ENCODE assay signal across 23 cellular contexts in genomic region chr20:35292504-35293285, GRCh38. TPM values are rescaled to one million over a fixed set of nuclear protein-coding genes. Genes with fewer than 3 reads are reported as not detected.
DNase-seq lines count a peak whose midpoint lies in the region; ATAC-seq, FAIRE-seq and TF ChIP-seq lines count a peak whose summit lies in the region.
"Had no signal": no experiment of that assay in that cellular context is flagged by ENCODE, and none has a peak within 500 bp of the region (broad histone marks: within the 10 kb centered on the region; RNA-seq: fewer than 3 reads in every experiment).

No MANE protein-coding gene starts in this region.

- H3K4me3 ChIP-seq in H7 (ENCODE audit: insufficient read depth, low read depth, low read length) (no peak overlapping the region), H1 (ENCODE audit: extremely low read depth in 1 of 4, insufficient read depth in 2 of 4, low read depth in 3 of 4, low read length in 4 of 4) (no peak overlapping the region), keratinocyte (ENCODE audit: control insufficient read depth in 2 of 3, extremely low read depth in 1 of 3, insufficient read depth in 2 of 3, low read depth in 1 of 3, low read length in 3 of 3) (peak overlapping the region in 2 of 3 experiments; percentile 12 to 28)
- H3K4me3 ChIP-seq: BLaER1 treated with 17β-estradiol and CSF1 and Interleukin-3, amounts not matched to agents 10 nM and 100 nM; GM12878; SJSA1 had no signal

- no peak overlapping the region for H2BK15ac ChIP-seq in H1 (ENCODE audit: low read length)

- peak overlapping the region; percentile 28 for H3K27ac Mint-ChIP-seq in stimulated activated naive B cell treated with anti-CD40 and anti-IgM and Interleukin-4, amounts not matched to agents 10 μg/mL and 1 μg/mL and 100 μg/mL, for 72 hours
- H3K27ac Mint-ChIP-seq in natural killer cell treated with Interleukin-12 subunit alpha and Interleukin-12 subunit beta and Interleukin-15 and Interleukin-18, amount 100 ng/mL, for 72 hours: no peak overlapping the region
- H3K27ac Mint-ChIP-seq: CD8-positive, alpha-beta T cell; HFFc6 had no signal

- TF ChIP-seq EP300 in H1 (IDR thresholded peaks at IDR 0.05; ENCODE audit: borderline replicate concordance in 1 of 2, low read depth in 2 of 2, low read length in 2 of 2): no peak

- FAIRE-seq in H1 (lab: Jason Lieb, UNC) (no peak), keratinocyte (lab: Jason Lieb, UNC) (no peak)
- FAIRE-seq: GM12878, GM18507 had no signal

- H3K4me1 ChIP-seq in H1 (replicated peaks in 1 of 4; ENCODE audit: control insufficient read depth in 3 of 4, insufficient read depth in 4 of 4, low read length in 3 of 4): no peaks in the 10 kb centered on the region; a peak in 2 of 7 replicates
- H3K4me1 ChIP-seq in keratinocyte (ENCODE audit: control insufficient read depth, extremely low read depth, insufficient read depth, low read length): peaks cover 27% of the 10 kb centered on the region
- H3K4me1 ChIP-seq: SJSA1 had no signal

- no peak overlapping the region for H3K56ac ChIP-seq in H1 (replicated peaks; ENCODE audit: insufficient read length, low read depth, low read length)

- peak overlapping the region; percentile 92 for H4K8ac ChIP-seq in H1 (ENCODE audit: extremely low read depth, insufficient read depth, low read length)

- no peak overlapping the region for H3K23ac ChIP-seq in H1 (ENCODE audit: insufficient read length)

- H3K4ac ChIP-seq in H1 (replicated peaks; ENCODE audit: insufficient read length, low read depth, low read length): no peak overlapping the region

- no peak overlapping the region for H4K5ac ChIP-seq in H1 (ENCODE audit: insufficient read length, low read depth, low read length)

- CTCF ChIA-PET in H1 (lab: Charles Lee; ENCODE audit: partially characterized antibody): interaction anchor here (0.5 to 11.5 kb wide), 3 partner anchors 14 to 85 kb away, joined by 3 to 130 read pairs (median 4); no protein-coding TSS in a partner anchor

- H3K27me3 Mint-ChIP-seq in stimulated activated naive B cell treated with anti-CD40 and anti-IgM and Interleukin-4, amounts not matched to agents 10 μg/mL and 1 μg/mL and 100 μg/mL, for 72 hours: peaks cover 30 to 42% of the 10 kb centered on the region in 2 donors
- peaks cover 0 to 2% of the 10 kb centered on the region in 2 donors for H3K27me3 Mint-ChIP-seq in natural killer cell treated with Interleukin-12 subunit alpha and Interleukin-12 subunit beta and Interleukin-15 and Interleukin-18, amount 100 ng/mL, for 72 hours

- H3K79me1 ChIP-seq in H1 (ENCODE audit: low read depth, low read length): no peaks in the 10 kb centered on the region

- H3K4me1 Mint-ChIP-seq in stimulated activated naive B cell treated with anti-CD40 and anti-IgM and Interleukin-4, amounts not matched to agents 10 μg/mL and 1 μg/mL and 100 μg/mL, for 72 hours: no peaks in the 10 kb centered on the region
- H3K4me1 Mint-ChIP-seq in natural killer cell treated with Interleukin-12 subunit alpha and Interleukin-12 subunit beta and Interleukin-15 and Interleukin-18, amount 100 ng/mL, for 72 hours (ENCODE audit: low read depth in 2 of 2): peaks cover 6 to 12% of the 10 kb centered on the region in 2 donors

- H2BK12ac ChIP-seq in H1 (ENCODE audit: low read depth, low read length): no peak overlapping the region

- no peak for TF ChIP-seq CTCF in H1 (IDR thresholded peaks at IDR 0.05; ENCODE audit: control extremely low read depth in 1 of 3, insufficient read depth in 1 of 3, low read depth in 1 of 3, low read length in 3 of 3)
- no peak for TF ChIP-seq CTCF in keratinocyte (optimal IDR thresholded peaks at IDR 0.05 in 1 of 3, IDR thresholded peaks at IDR 0.05 in 1 of 3, conservative IDR thresholded peaks at IDR 0.05 in 1 of 3; ENCODE audit: extremely low read depth in 1 of 3, insufficient read depth in 2 of 3, low read length in 3 of 3)
- no peak for TF ChIP-seq CTCF in GM13977 (IDR thresholded peaks at IDR 0.05; ENCODE audit: extremely low read depth, insufficient read depth, missing control alignments)

- no peak overlapping the region for H2BK5ac ChIP-seq in H1 (ENCODE audit: low read depth, low read length)

- no peaks in the 10 kb centered on the region for H3K23me2 ChIP-seq in H1 (ENCODE audit: low read depth, low read length)

- no peak for TF ChIP-seq RAD21 in H1 (IDR thresholded peaks at IDR 0.05 in 1 of 2, conservative IDR thresholded peaks at IDR 0.05 in 1 of 2; ENCODE audit: low read depth in 2 of 2, low read length in 2 of 2)

- H3K9me1 ChIP-seq in keratinocyte (ENCODE audit: control insufficient read depth, extremely low read depth, insufficient read depth, low read length): no peaks in the 10 kb centered on the region

- no peaks in the 10 kb centered on the region for H3K36me3 Mint-ChIP-seq in stimulated activated naive B cell treated with anti-CD40 and anti-IgM and Interleukin-4, amounts not matched to agents 10 μg/mL and 1 μg/mL and 100 μg/mL, for 72 hours
- no peaks in the 10 kb centered on the region for H3K36me3 Mint-ChIP-seq in natural killer cell treated with Interleukin-12 subunit alpha and Interleukin-12 subunit beta and Interleukin-15 and Interleukin-18, amount 100 ng/mL, for 72 hours
- H3K36me3 Mint-ChIP-seq: CD8-positive, alpha-beta T cell had no signal

- no peak overlapping the region for H2BK20ac ChIP-seq in H1 (ENCODE audit: low read length)

- H3K9ac ChIP-seq in H1 (replicated peaks in 1 of 4; ENCODE audit: extremely low read depth in 1 of 4, low read depth in 3 of 4, low read length in 3 of 4) (no peak overlapping the region), keratinocyte (ENCODE audit: control insufficient read depth, extremely low read depth, insufficient read depth, low read length) (peak overlapping the region; percentile 69)
- H3K9ac ChIP-seq: BLaER1 treated with 17β-estradiol and CSF1 and Interleukin-3, amounts not matched to agents 10 nM and 100 nM had no signal

- H3K79me2 ChIP-seq in H1 (ENCODE audit: control insufficient read depth in 1 of 2, insufficient read depth in 2 of 2, low read length in 2 of 2): no peaks in the 10 kb centered on the region
- H3K79me2 ChIP-seq in keratinocyte (ENCODE audit: control insufficient read depth, insufficient read depth, low read length): peaks cover 2% of the 10 kb centered on the region

- H2AFZ ChIP-seq in H1 (ENCODE audit: low read length) (peak overlapping the region; percentile 26; the same call in 1 of the 2 replicates), keratinocyte (ENCODE audit: control insufficient read depth, low read length) (peak overlapping the region; percentile 91)

- no peaks in the 10 kb centered on the region for H4K20me1 ChIP-seq in H1 (replicated peaks in 1 of 2; ENCODE audit: control insufficient read depth in 1 of 2, insufficient read depth in 2 of 2, low read length in 2 of 2)
- H4K20me1 ChIP-seq in keratinocyte (ENCODE audit: control insufficient read depth, extremely low read depth, insufficient read depth, low read length): no peaks in the 10 kb centered on the region

- no peak overlapping the region for H3K4me3 Mint-ChIP-seq in stimulated activated naive B cell treated with anti-CD40 and anti-IgM and Interleukin-4, amounts not matched to agents 10 μg/mL and 1 μg/mL and 100 μg/mL, for 72 hours
- H3K4me3 Mint-ChIP-seq in natural killer cell treated with Interleukin-12 subunit alpha and Interleukin-12 subunit beta and Interleukin-15 and Interleukin-18, amount 100 ng/mL, for 72 hours: no peak overlapping the region
- H3K4me3 Mint-ChIP-seq: CD8-positive, alpha-beta T cell; HFFc6 had no signal

- no peak for ATAC-seq in stimulated activated naive B cell treated with anti-CD40 and anti-IgM and Interleukin-4, amounts not matched to agents 10 μg/mL and 1 μg/mL and 100 μg/mL, for 72 hours (replicated peaks)
- no peak for ATAC-seq in natural killer cell treated with Interleukin-12 subunit alpha and Interleukin-12 subunit beta and Interleukin-15 and Interleukin-18, amount 100 ng/mL, for 72 hours
- ATAC-seq: CD8-positive, alpha-beta T cell; GM12878; Panc1 had no signal

- DNase-seq in H7 (peak; percentile 52), H1 (ENCODE audit: low read depth in 1 of 2, low spot score in 2 of 2) (no peak), keratinocyte (ENCODE audit: low read depth, low spot score) (no peak), GM13977 (ENCODE audit: low spot score) (no peak)
- no peak for DNase-seq in stimulated activated naive B cell treated with anti-CD40 and anti-IgM and Interleukin-4, amounts not matched to agents 10 μg/mL and 1 μg/mL and 100 μg/mL, for 72 hours
- DNase-seq in activated CD4-positive, CD25-positive, alpha-beta regulatory T cell (lab: John Stamatoyannopoulos, UW): no peak
- DNase-seq in natural killer cell treated with Interleukin-12 subunit alpha and Interleukin-12 subunit beta and Interleukin-15 and Interleukin-18, amount 100 ng/mL, for 72 hours (ENCODE audit: low spot score): no peak
- DNase-seq: CD8-positive, alpha-beta T cell; DMS53; EL; HFFc6; KBM-7; NCI-H1105 treated with DMSO at 0.1 percent for 48 hours; NCI-H1694; NCI-H2081 treated with DMSO at 0.1 percent for 48 hours had no signal

- POLR2A ChIA-PET in H1 (lab: Charles Lee; ENCODE audit: partially characterized antibody): interaction anchor here (0.6 to 5.7 kb wide), 3 partner anchors 8 to 15 kb away, joined by 3 to 39 read pairs (median 5); partner anchors contain the start of genes EIF6 and MMP24OS

- WGBS in H1 (ENCODE audit: extremely low coverage in 1 of 2, insufficient coverage in 1 of 2, insufficient read length in 1 of 2, insufficient replicate concordance in 2 of 2, low coverage in 1 of 2, low lambda C conversion rate in 2 of 2, missing lambda C conversion rate in 1 of 2), 2 experiments: 88% methylated on average over 23 of the region's 23 CpGs; no CpG with 5 or more reads in 1 of the 2 experiments

- H3K27ac ChIP-seq in H1 (ENCODE audit: low read depth, low read length): no peak overlapping the region
- H3K27ac ChIP-seq in keratinocyte (ENCODE audit: control insufficient read depth, insufficient read depth, low read length): peak overlapping the region; percentile 10
- H3K27ac ChIP-seq: BLaER1 treated with 17β-estradiol and CSF1 and Interleukin-3, amounts not matched to agents 10 nM and 100 nM; SJSA1 had no signal

- H4K91ac ChIP-seq in H1 (replicated peaks; ENCODE audit: insufficient read length, low read length): no peak overlapping the region

- dilution Hi-C loops in keratinocyte (cut with MboI; ENCODE audit: extremely low pct_ligation_motif_present, low sequenced_read_pairs): no loop called here

- H3K9me3 ChIP-seq in H1 (ENCODE audit: insufficient read depth in 2 of 2, low read depth in 1 of 2, low read length in 1 of 2) (no peaks in the 10 kb centered on the region), keratinocyte (ENCODE audit: control insufficient read depth, low read depth, low read length) (no peaks in the 10 kb centered on the region)
- H3K9me3 ChIP-seq: BLaER1 treated with 17β-estradiol and CSF1 and Interleukin-3, amounts not matched to agents 10 nM and 100 nM; SJSA1 had no signal

- no peak overlapping the region for H3K18ac ChIP-seq in H1 (ENCODE audit: extremely low read depth, low read length)

- H2AK5ac ChIP-seq in H1 (ENCODE audit: low read depth, low read length): no peak overlapping the region

- no peak overlapping the region for H3K14ac ChIP-seq in H1 (ENCODE audit: insufficient read length)

- no peak overlapping the region for H2BK120ac ChIP-seq in H1 (replicated peaks; ENCODE audit: low read depth, low read length)

- H3K27me3 ChIP-seq in H7 (ENCODE audit: control insufficient read depth, insufficient read depth, low read length) (no peaks in the 10 kb centered on the region), H1 (replicated peaks in 1 of 4; ENCODE audit: control insufficient read depth in 3 of 4, extremely low read depth in 1 of 4, insufficient read depth in 3 of 4, low read length in 3 of 4) (no peaks in the 10 kb centered on the region), keratinocyte (ENCODE audit: control insufficient read depth, extremely low read depth, insufficient read depth, low read length) (no peaks in the 10 kb centered on the region)
- H3K27me3 ChIP-seq: BLaER1 treated with 17β-estradiol and CSF1 and Interleukin-3, amounts not matched to agents 10 nM and 100 nM; SJSA1 had no signal

- in situ Hi-C loops in GM13977 (cut with MboI; ENCODE audit: low pct_unique_long_range_greater_than_20kb, low sequenced_read_pairs, unreplicated experiment): no loop called here

- H3K9me3 Mint-ChIP-seq in stimulated activated naive B cell treated with anti-CD40 and anti-IgM and Interleukin-4, amounts not matched to agents 10 μg/mL and 1 μg/mL and 100 μg/mL, for 72 hours: no peaks in the 10 kb centered on the region
- H3K9me3 Mint-ChIP-seq in natural killer cell treated with Interleukin-12 subunit alpha and Interleukin-12 subunit beta and Interleukin-15 and Interleukin-18, amount 100 ng/mL, for 72 hours: no peaks in the 10 kb centered on the region
- H3K9me3 Mint-ChIP-seq: CD8-positive, alpha-beta T cell; HFFc6 had no signal

- H3K36me3 ChIP-seq in H7 (replicated peaks; ENCODE audit: control insufficient read depth, insufficient read depth, low read length) (no peaks in the 10 kb centered on the region), H1 (ENCODE audit: control insufficient read depth in 2 of 4, insufficient read depth in 4 of 4, low read length in 3 of 4) (no peaks in the 10 kb centered on the region), keratinocyte (ENCODE audit: control insufficient read depth in 2 of 2, extremely low read depth in 1 of 2, insufficient read depth in 2 of 2, low read length in 2 of 2) (no peaks in the 10 kb centered on the region)
- H3K36me3 ChIP-seq: BLaER1 treated with 17β-estradiol and CSF1 and Interleukin-3, amounts not matched to agents 10 nM and 100 nM; SJSA1 had no signal

- no peak overlapping the region for H3K4me2 ChIP-seq in H1 (ENCODE audit: insufficient read depth in 1 of 2, low read depth in 2 of 2, low read length in 2 of 2)
- H3K4me2 ChIP-seq in keratinocyte (ENCODE audit: control insufficient read depth, extremely low read depth, insufficient read depth, low read depth, low read length): peak overlapping the region; percentile 63
- H3K4me2 ChIP-seq: BLaER1 treated with 17β-estradiol and CSF1 and Interleukin-3, amounts not matched to agents 10 nM and 100 nM had no signal

- no peak for TF ChIP-seq POLR2A in H1 (IDR thresholded peaks at IDR 0.05; ENCODE audit: control extremely low read depth in 1 of 2, low read depth in 2 of 2, low read length in 2 of 2)

RNA-seq across cellular contexts. Expression of gene FAM83C, which starts 0.5 kb away (rescaled TPM):
- not detected in 2 replicates for total RNA-seq in H7 (2014; rRNA removed; shearing (Covaris generic))
- total RNA-seq in H1 (2021; fragmentation: NEBNext Ultra II Directional; extraction: Animal tissue kit (Norgen Biotek cat#: 25700)): not detected in 2 replicates
- polyA plus RNA-seq in H1 (2011; rRNA removed): not detected in 2 replicates
- polyA plus RNA-seq in H1 (2011; cell fraction: cytosol; rRNA removed): 0.03 TPM
- not detected for polyA plus RNA-seq in H1 (2011; cell fraction: nucleus; rRNA removed)
- polyA plus RNA-seq in H1 (2012, experiment 1 of 2): 0.05 TPM in 2 of 4 replicates, not detected in the others
- not detected for polyA plus RNA-seq in H1 (2012, experiment 2 of 2)
- 0.02 TPM for polyA plus RNA-seq in H1 (2013, experiment 1 of 2)
- polyA plus RNA-seq in H1 (2013, experiment 2 of 2): 0.02 TPM
- polyA minus RNA-seq in H1 (2011; rRNA and poly(A)+ RNA removed): not detected in 2 replicates
- polyA minus RNA-seq in H1 (2011; cell fraction: cytosol; rRNA and poly(A)+ RNA removed): not detected
- not detected for polyA minus RNA-seq in H1 (2011; cell fraction: nucleus; rRNA and poly(A)+ RNA removed)
- 12.4 to 23.0 TPM (median 12.6 TPM) in 3 replicates for polyA plus RNA-seq in keratinocyte
- polyA plus RNA-seq in keratinocyte (2011; ENCODE audit: low read depth): 13.8 TPM
- polyA plus RNA-seq in keratinocyte (2011; cell fraction: cytosol; rRNA removed): 16.3 and 27.7 TPM in 2 replicates
- polyA plus RNA-seq in keratinocyte (2011; cell fraction: nucleus; rRNA removed): 27.1 and 29.7 TPM in 2 replicates
- polyA plus RNA-seq in keratinocyte (2012; ENCODE audit: low replicate concordance): 18.4 and 33.5 TPM in 2 replicates
- 12.4 to 19.8 TPM (median 19.5 TPM) in 3 replicates for polyA minus RNA-seq in keratinocyte
- 31.1 TPM for polyA minus RNA-seq in keratinocyte (2011; cell fraction: cytosol; rRNA and poly(A)+ RNA removed)
- polyA minus RNA-seq in keratinocyte (2011; cell fraction: nucleus; rRNA and poly(A)+ RNA removed): 17.6 and 20.9 TPM in 2 replicates
- total RNA-seq in natural killer cell treated with Interleukin-12 subunit alpha and Interleukin-12 subunit beta and Interleukin-15 and Interleukin-18, amount 100 ng/mL, for 72 hours: under 1 TPM in 1 of 2 donors, not detected in 1; 0.10 TPM
- total RNA-seq: A673; CD8-positive, alpha-beta T cell; GM12878; H4; HFFc6; NCI-H460; SJSA1 had no signal
- polyA plus RNA-seq: GM12878 had no signal

RNA-seq across cellular contexts. Expression of gene EIF6, which starts 8.1 kb away (rescaled TPM):
- 212 and 246 TPM in 2 replicates for total RNA-seq in H7 (2014; rRNA removed; shearing (Covaris generic))
- 183 and 184 TPM in 2 replicates for total RNA-seq in H1 (2021; fragmentation: NEBNext Ultra II Directional; extraction: Animal tissue kit (Norgen Biotek cat#: 25700))
- 319 and 374 TPM in 2 replicates for polyA plus RNA-seq in H1 (2011; rRNA removed)
- 267 TPM for polyA plus RNA-seq in H1 (2011; cell fraction: cytosol; rRNA removed)
- polyA plus RNA-seq in H1 (2011; cell fraction: nucleus; rRNA removed): 359 TPM
- 166 to 215 TPM (median 195 TPM) in 4 replicates for polyA plus RNA-seq in H1 (2012, experiment 1 of 2)
- polyA plus RNA-seq in H1 (2012, experiment 2 of 2): 307 TPM
- polyA plus RNA-seq in H1 (2013, experiment 1 of 2): 104 TPM
- 109 TPM for polyA plus RNA-seq in H1 (2013, experiment 2 of 2)
- polyA minus RNA-seq in H1 (2011; rRNA and poly(A)+ RNA removed): 168 and 184 TPM in 2 replicates
- 74.5 TPM for polyA minus RNA-seq in H1 (2011; cell fraction: cytosol; rRNA and poly(A)+ RNA removed)
- 56.0 TPM for polyA minus RNA-seq in H1 (2011; cell fraction: nucleus; rRNA and poly(A)+ RNA removed)
- 206 to 285 TPM (median 283 TPM) in 3 replicates for polyA plus RNA-seq in keratinocyte
- polyA plus RNA-seq in keratinocyte (2011; ENCODE audit: low read depth): 56.4 TPM
- 195 and 208 TPM in 2 replicates for polyA plus RNA-seq in keratinocyte (2011; cell fraction: cytosol; rRNA removed)
- 221 and 270 TPM in 2 replicates for polyA plus RNA-seq in keratinocyte (2011; cell fraction: nucleus; rRNA removed)
- polyA plus RNA-seq in keratinocyte (2012; ENCODE audit: low replicate concordance): 232 and 273 TPM in 2 replicates
- 189 to 430 TPM (median 235 TPM) in 3 replicates for polyA minus RNA-seq in keratinocyte
- polyA minus RNA-seq in keratinocyte (2011; cell fraction: cytosol; rRNA and poly(A)+ RNA removed): 195 TPM
- 48.1 and 50.7 TPM in 2 replicates for polyA minus RNA-seq in keratinocyte (2011; cell fraction: nucleus; rRNA and poly(A)+ RNA removed)
- total RNA-seq in natural killer cell treated with Interleukin-12 subunit alpha and Interleukin-12 subunit beta and Interleukin-15 and Interleukin-18, amount 100 ng/mL, for 72 hours: 100 to 1,000 TPM; 154 to 233 TPM

RNA-seq across cellular contexts. Expression of gene MMP24OS, which starts 14.8 kb away (rescaled TPM):
- total RNA-seq in H7 (2014; rRNA removed; shearing (Covaris generic)): 7.4 and 16.7 TPM in 2 replicates
- total RNA-seq in H1 (2021; fragmentation: NEBNext Ultra II Directional; extraction: Animal tissue kit (Norgen Biotek cat#: 25700)): 19.0 and 22.2 TPM in 2 replicates
- polyA plus RNA-seq in H1 (2011; rRNA removed): 21.3 and 44.4 TPM in 2 replicates
- 20.6 TPM for polyA plus RNA-seq in H1 (2011; cell fraction: cytosol; rRNA removed)
- 45.3 TPM for polyA plus RNA-seq in H1 (2011; cell fraction: nucleus; rRNA removed)
- polyA plus RNA-seq in H1 (2012, experiment 1 of 2): 21.1 to 31.1 TPM (median 25.0 TPM) in 4 replicates
- 23.1 TPM for polyA plus RNA-seq in H1 (2012, experiment 2 of 2)
- 19.5 TPM for polyA plus RNA-seq in H1 (2013, experiment 1 of 2)
- 17.8 TPM for polyA plus RNA-seq in H1 (2013, experiment 2 of 2)
- 5.5 and 9.3 TPM in 2 replicates for polyA minus RNA-seq in H1 (2011; rRNA and poly(A)+ RNA removed)
- 18.9 TPM for polyA minus RNA-seq in H1 (2011; cell fraction: cytosol; rRNA and poly(A)+ RNA removed)
- 27.2 TPM for polyA minus RNA-seq in H1 (2011; cell fraction: nucleus; rRNA and poly(A)+ RNA removed)
- 19.5 to 31.9 TPM (median 24.7 TPM) in 3 replicates for polyA plus RNA-seq in keratinocyte
- 19.8 TPM for polyA plus RNA-seq in keratinocyte (2011; ENCODE audit: low read depth)
- 24.9 and 48.3 TPM in 2 replicates for polyA plus RNA-seq in keratinocyte (2011; cell fraction: cytosol; rRNA removed)
- polyA plus RNA-seq in keratinocyte (2011; cell fraction: nucleus; rRNA removed): 19.7 and 29.9 TPM in 2 replicates
- polyA plus RNA-seq in keratinocyte (2012; ENCODE audit: low replicate concordance): 38.8 and 70.6 TPM in 2 replicates
- 14.7 to 45.1 TPM (median 22.5 TPM) in 3 replicates for polyA minus RNA-seq in keratinocyte
- polyA minus RNA-seq in keratinocyte (2011; cell fraction: cytosol; rRNA and poly(A)+ RNA removed): 108 TPM
- 11.2 and 14.0 TPM in 2 replicates for polyA minus RNA-seq in keratinocyte (2011; cell fraction: nucleus; rRNA and poly(A)+ RNA removed)
- 10 to 100 TPM; 35.6 to 51.2 TPM for total RNA-seq in natural killer cell treated with Interleukin-12 subunit alpha and Interleukin-12 subunit beta and Interleukin-15 and Interleukin-18, amount 100 ng/mL, for 72 hours

Comparison
In these comparisons a context has a peak if more than half of its experiments do, and no peak if none do; other contexts are left out.
1. H3K4me3 ChIP-seq: peak in keratinocyte (2 of 3); none in H7 (single experiment) and H1 (0 of 4).